23 cellular contexts compared by ENCODE assay signal in genomic region chr2:221558107-221558506, GRCh38. TPM values are rescaled to one million over a fixed set of nuclear protein-coding genes. Genes with fewer than 3 reads are reported as not detected.
DNase-seq lines count a peak whose midpoint lies in the region; ATAC-seq, FAIRE-seq and TF ChIP-seq lines count a peak whose summit lies in the region.
"Had no signal": no experiment of that assay in that cellular context is flagged by ENCODE, and none has a peak within 500 bp of the region (broad histone marks: within the 10 kb centered on the region; RNA-seq: fewer than 3 reads in every experiment).

No MANE protein-coding gene starts in this region.

- H3K36me3 Mint-ChIP-seq in T-helper 17 cell (ENCODE audit: low read depth) (peaks cover 6% of the 10 kb centered on the region), memory B cell (peaks cover 6% of the 10 kb centered on the region), neural progenitor cell (peaks cover 20% of the 10 kb centered on the region)
- H3K36me3 Mint-ChIP-seq: CD8-positive, alpha-beta T cell had no signal

- H3K36me3 ChIP-seq in HEK293 (ENCODE audit: control insufficient read depth in 2 of 2, insufficient read depth in 1 of 2, low read length in 2 of 2) (peaks cover 0 to 7% of the 10 kb centered on the region in 2 experiments; a peak in 2 of 3 replicates), neural progenitor cell (peaks cover 25% of the 10 kb centered on the region)
- H3K36me3 ChIP-seq: BLaER1 had no signal

- TF ChIP-seq CTCF in HEK293 (tag by site-specific recombination; IDR thresholded peaks at IDR 0.05) (no peak), neural progenitor cell (IDR thresholded peaks at IDR 0.05) (no peak)

- no peak overlapping the region for H3K9ac ChIP-seq in neural progenitor cell
- H3K9ac ChIP-seq: BLaER1 had no signal

- H3F3A ChIP-seq in neural progenitor cell (ENCODE audit: low read depth), result peaks cover 74% of the 10 kb centered on the region

- H3K79me2 ChIP-seq in neural progenitor cell (ENCODE audit: low read depth), result peaks cover 100% of the 10 kb centered on the region

- POLR2A ChIA-PET in HEK293 (lab: Yijun Ruan, JAX), result no interaction called here

- H3K27ac Mint-ChIP-seq in T-helper 17 cell, result peak overlapping the region; percentile 41
- peak overlapping the region; percentile 48 for H3K27ac Mint-ChIP-seq in memory B cell
- no peak overlapping the region for H3K27ac Mint-ChIP-seq in neural progenitor cell
- H3K27ac Mint-ChIP-seq: CD4-positive, CD25-positive, alpha-beta regulatory T cell; CD8-positive, alpha-beta T cell had no signal

- FAIRE-seq in RCC 7860 (lab: Jason Lieb, UNC), result no peak
- FAIRE-seq: A204.1, G401.6, GM12892, H54 had no signal

- H3K27ac ChIP-seq in HEK293 (ENCODE audit: extremely low read depth, low read depth, low read length) (no peak overlapping the region), neural progenitor cell (no peak overlapping the region)
- H3K27ac ChIP-seq: 22Rv1, BLaER1, C4-2B had no signal

- CTCF ChIA-PET in HEK293 (lab: Yijun Ruan, JAX), result no interaction called here

- peaks cover 100% of the 10 kb centered on the region for H4K20me1 ChIP-seq in neural progenitor cell (ENCODE audit: low read depth)
- H4K20me1 ChIP-seq: BLaER1 had no signal

- H3K9me3 Mint-ChIP-seq in memory B cell (no peaks in the 10 kb centered on the region), neural progenitor cell (no peaks in the 10 kb centered on the region)
- H3K9me3 Mint-ChIP-seq: CD4-positive, CD25-positive, alpha-beta regulatory T cell; CD8-positive, alpha-beta T cell had no signal

- H3K27me3 Mint-ChIP-seq in T-helper 17 cell, result no peaks in the 10 kb centered on the region
- no peaks in the 10 kb centered on the region for H3K27me3 Mint-ChIP-seq in memory B cell
- H3K27me3 Mint-ChIP-seq in neural progenitor cell (ENCODE audit: insufficient read depth, low read depth), result peaks cover 2% of the 10 kb centered on the region
- H3K27me3 Mint-ChIP-seq: B cell; CD4-positive, CD25-positive, alpha-beta regulatory T cell had no signal

- ATAC-seq in T-helper 17 cell (no peak), memory B cell (ENCODE audit: low read depth) (no peak), HG02588 (IDR thresholded peaks at IDR 0.05; ENCODE audit: unreplicated experiment) (no peak)
- ATAC-seq: CD8-positive, alpha-beta T cell had no signal

- H3K4me2 ChIP-seq in neural progenitor cell, result peak overlapping the region; percentile 42
- H3K4me2 ChIP-seq: BLaER1 had no signal

- intact Hi-C loops in cardiac septum (cut with DNase I), result no loop called here

- peaks cover 26% of the 10 kb centered on the region for H3K4me1 ChIP-seq in HEK293 (ENCODE audit: control insufficient read depth, insufficient read depth, low read length)
- H3K4me1 ChIP-seq in neural progenitor cell, result peaks cover 95% of the 10 kb centered on the region

- H3K9me3 ChIP-seq in HEK293 (ENCODE audit: control insufficient read depth, insufficient read depth, low read depth, low read length) (no peaks in the 10 kb centered on the region), T-helper 17 cell (ENCODE audit: control insufficient read depth, low read length, poor library complexity, severe bottlenecking) (no peaks in the 10 kb centered on the region), neural progenitor cell (ENCODE audit: low read depth) (no peaks in the 10 kb centered on the region)
- H3K9me3 ChIP-seq: BLaER1, Caco-2, HAP-1 had no signal

- H3K4me3 ChIP-seq in HEK293 (ENCODE audit: low read depth, low read length), result no peak overlapping the region
- no peak overlapping the region for H3K4me3 ChIP-seq in neural progenitor cell
- H3K4me3 ChIP-seq: BLaER1, HAP-1 had no signal

- H3K27me3 ChIP-seq in neural progenitor cell, result no peaks in the 10 kb centered on the region
- H3K27me3 ChIP-seq: BLaER1 had no signal

- DNase-seq in T-helper 17 cell, result no peak
- DNase-seq in memory B cell (ENCODE audit: low spot score in 2 of 2), result no peak
- no peak for DNase-seq in neural progenitor cell (ENCODE audit: low spot score)
- no peak for DNase-seq in activated CD4-positive, alpha-beta T cell treated with anti-CD3 and anti-CD28 coated beads for 4 hours
- no peak for DNase-seq in cardiac septum (ENCODE audit: low spot score)
- no peak for DNase-seq in RCC 7860 (ENCODE audit: low spot score)
- DNase-seq: Caco-2; CD4-positive, CD25-positive, alpha-beta regulatory T cell; CD8-positive, alpha-beta T cell; DMS153; DND-41; GOT3 had no signal

- H3K4me1 Mint-ChIP-seq in T-helper 17 cell, result peaks cover 41% of the 10 kb centered on the region
- peaks cover 24% of the 10 kb centered on the region for H3K4me1 Mint-ChIP-seq in memory B cell
- peaks cover 67% of the 10 kb centered on the region for H3K4me1 Mint-ChIP-seq in neural progenitor cell

- H3K4me3 Mint-ChIP-seq in T-helper 17 cell (no peak overlapping the region), memory B cell (no peak overlapping the region), neural progenitor cell (no peak overlapping the region)
- H3K4me3 Mint-ChIP-seq: B cell; CD8-positive, alpha-beta T cell had no signal

- H2AFZ ChIP-seq in neural progenitor cell (replicated peaks), result no peak overlapping the region

TF ChIP-seq in HEK293, 187 proteins besides CTCF, POLR2A, EP300 and RAD21:
- TF ChIP-seq SETDB1 (IDR thresholded peaks at IDR 0.05; ENCODE audit: insufficient read length, low read length) (no peak), ZNF174 (tag by site-specific recombination; IDR thresholded peaks at IDR 0.05) (no peak), EGR2 (tag by site-specific recombination; IDR thresholded peaks at IDR 0.05; ENCODE audit: low read depth) (peak; percentile 65), ZFHX2 (tag by site-specific recombination; conservative IDR thresholded peaks at IDR 0.05) (peak; percentile 79)
TF ChIP-seq in HEK293: peak in this region for 2.

RNA-seq across cellular contexts. Expression of gene EPHA4, which starts 14.0 kb away (rescaled TPM):
- total RNA-seq in T-helper 17 cell (10 to 100 TPM; 70.7 to 88.2 TPM), neural progenitor cell (ENCODE audit: low replicate concordance) (300 and 323 TPM in 2 replicates), cardiac septum (72.6 TPM)
